Comparison of ENCODE assay signal across 1 cellular context in the genomic region with DNA sequence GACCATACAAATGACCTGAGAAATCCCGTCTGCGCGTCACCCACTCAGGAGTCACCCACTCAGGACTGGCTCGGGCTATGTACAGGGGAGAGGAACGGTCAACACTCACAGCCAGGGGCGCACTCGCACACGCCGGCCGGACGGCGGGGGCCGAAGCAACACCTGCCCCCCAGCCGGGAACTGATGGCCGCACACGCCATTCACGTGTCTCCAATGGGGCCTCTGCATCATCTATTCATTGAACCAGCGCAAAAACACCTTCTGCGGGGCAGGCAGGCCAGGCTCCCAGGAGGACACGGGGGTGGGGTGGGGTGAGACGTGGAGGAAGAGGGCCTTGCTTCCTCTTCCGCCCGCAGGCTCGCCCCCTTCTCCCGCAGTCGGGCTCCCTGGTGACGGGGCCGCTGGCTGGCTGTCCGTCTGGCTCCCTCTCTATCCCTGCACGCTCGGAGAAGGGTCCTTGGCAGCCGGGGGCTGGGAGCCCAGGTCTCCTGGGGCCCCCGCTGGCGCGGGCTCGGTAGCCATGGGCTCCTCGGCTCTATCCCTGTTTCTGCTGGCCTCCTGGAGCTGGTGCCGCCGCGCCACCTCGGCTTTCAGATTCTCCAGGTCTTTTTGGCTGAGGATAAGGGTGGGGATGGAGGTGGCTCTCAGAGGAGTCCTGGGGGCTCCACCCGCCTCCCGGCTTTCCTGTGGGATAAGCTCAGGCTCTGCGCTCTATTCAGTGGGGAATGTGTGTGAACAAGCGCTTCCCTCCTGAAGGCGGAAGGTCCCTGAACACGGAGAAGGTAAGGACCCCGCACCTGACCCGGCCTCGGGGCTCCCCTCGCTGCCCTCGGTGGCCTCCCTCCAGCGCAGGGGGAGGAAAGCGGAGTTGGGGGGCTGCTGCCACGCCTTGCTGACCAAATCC.
TF ChIP-seq lines count a peak whose summit lies in the region.

No MANE protein-coding gene starts in this region.

TF ChIP-seq in HepG2, 621 proteins besides CTCF, POLR2A, EP300 and RAD21:
- TF ChIP-seq ZNF263 (CRISPR knock-in tag; IDR thresholded peaks at IDR 0.05) = no peak
- no peak for TF ChIP-seq ZNF7 (CRISPR knock-in tag; IDR thresholded peaks at IDR 0.05)
- no peak for TF ChIP-seq PRDM4 (CRISPR knock-in tag; IDR thresholded peaks at IDR 0.05; ENCODE audit: borderline replicate concordance)
- TF ChIP-seq ZNF704 (CRISPR knock-in tag; IDR thresholded peaks at IDR 0.05; ENCODE audit: borderline replicate concordance) = no peak
- no peak for TF ChIP-seq ZNF407 (CRISPR knock-in tag; IDR thresholded peaks at IDR 0.05; ENCODE audit: not compliant biosample characterization)
- peak; percentile 18 for TF ChIP-seq AGO1 (IDR thresholded peaks at IDR 0.05; ENCODE audit: low read depth, low read length, poor library complexity, severe bottlenecking)
- peak; percentile 39; the same call in 1 of the 2 replicates for TF ChIP-seq RBFOX2 (IDR thresholded peaks at IDR 0.05; ENCODE audit: low read depth, low read length)
- TF ChIP-seq AGO2 (optimal IDR thresholded peaks at IDR 0.05; ENCODE audit: low read depth, low read length) = peak; percentile 56
